In the genomic region with DNA sequence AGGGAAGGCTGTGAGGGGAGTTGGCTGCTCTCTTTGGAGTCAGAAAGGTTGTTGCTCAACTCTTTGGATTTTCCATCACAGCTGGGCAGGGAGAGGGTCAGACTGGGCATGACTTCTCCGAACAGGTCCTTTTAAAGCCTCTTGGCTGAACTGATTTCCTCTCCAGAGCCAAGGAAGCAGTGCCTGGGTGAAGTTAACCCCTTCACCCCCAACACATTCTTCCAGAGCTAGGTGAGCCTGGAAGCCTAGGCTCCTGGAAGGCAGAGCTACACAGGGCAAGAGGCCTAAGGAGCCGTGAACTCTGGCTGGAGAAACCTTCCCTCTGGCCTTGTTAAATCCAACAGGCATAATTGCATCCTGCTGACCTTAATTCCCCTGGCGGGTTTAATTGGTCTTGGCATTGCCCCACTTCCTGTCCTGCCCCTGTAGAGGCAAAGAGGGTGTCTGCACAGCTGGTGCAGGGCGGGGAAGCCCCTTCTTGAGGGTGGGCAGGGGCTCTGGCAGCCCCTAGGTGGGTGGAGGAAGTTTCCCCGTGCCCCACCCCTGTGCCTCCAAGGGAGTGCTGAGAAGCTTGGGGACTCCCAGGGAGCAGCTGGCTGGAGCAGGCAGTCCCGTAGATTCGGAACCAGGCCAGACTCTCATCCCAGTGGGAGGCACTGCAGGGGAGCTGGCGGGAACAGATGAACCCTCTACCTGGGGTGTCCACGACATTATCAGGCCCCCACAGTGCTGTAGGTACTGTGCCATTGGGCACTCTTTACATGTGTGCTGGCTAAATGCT, we compare ENCODE assay signal across 1 cellular context.
A peak's percentile ranks its signal among the peaks of the same experiment; 100 is the strongest.
TF ChIP-seq lines count a peak whose summit lies in the region.

No MANE protein-coding gene starts in this region.

TF ChIP-seq in H1, 55 proteins besides CTCF, POLR2A, EP300 and RAD21:
- TF ChIP-seq KDM5A (IDR thresholded peaks at IDR 0.05; ENCODE audit: low read length) (no peak), CREB1 (IDR thresholded peaks at IDR 0.05) (no peak), CBX8 (IDR thresholded peaks at IDR 0.05; ENCODE audit: borderline replicate concordance, low read depth, low read length) (no peak), TEAD4 (IDR thresholded peaks at IDR 0.05; ENCODE audit: low read depth, low read length) (0 out of 2 replicates have a peak, but pooled peaks have one; percentile 14), EZH2 (IDR thresholded peaks at IDR 0.05; ENCODE audit: low read depth, low read length, severe bottlenecking) (no peak), CEBPB (IDR thresholded peaks at IDR 0.05; ENCODE audit: low read depth, low read length) (0 out of 2 replicates have a peak, but pooled peaks have one; percentile 3)
- TF ChIP-seq, protein P1, sequence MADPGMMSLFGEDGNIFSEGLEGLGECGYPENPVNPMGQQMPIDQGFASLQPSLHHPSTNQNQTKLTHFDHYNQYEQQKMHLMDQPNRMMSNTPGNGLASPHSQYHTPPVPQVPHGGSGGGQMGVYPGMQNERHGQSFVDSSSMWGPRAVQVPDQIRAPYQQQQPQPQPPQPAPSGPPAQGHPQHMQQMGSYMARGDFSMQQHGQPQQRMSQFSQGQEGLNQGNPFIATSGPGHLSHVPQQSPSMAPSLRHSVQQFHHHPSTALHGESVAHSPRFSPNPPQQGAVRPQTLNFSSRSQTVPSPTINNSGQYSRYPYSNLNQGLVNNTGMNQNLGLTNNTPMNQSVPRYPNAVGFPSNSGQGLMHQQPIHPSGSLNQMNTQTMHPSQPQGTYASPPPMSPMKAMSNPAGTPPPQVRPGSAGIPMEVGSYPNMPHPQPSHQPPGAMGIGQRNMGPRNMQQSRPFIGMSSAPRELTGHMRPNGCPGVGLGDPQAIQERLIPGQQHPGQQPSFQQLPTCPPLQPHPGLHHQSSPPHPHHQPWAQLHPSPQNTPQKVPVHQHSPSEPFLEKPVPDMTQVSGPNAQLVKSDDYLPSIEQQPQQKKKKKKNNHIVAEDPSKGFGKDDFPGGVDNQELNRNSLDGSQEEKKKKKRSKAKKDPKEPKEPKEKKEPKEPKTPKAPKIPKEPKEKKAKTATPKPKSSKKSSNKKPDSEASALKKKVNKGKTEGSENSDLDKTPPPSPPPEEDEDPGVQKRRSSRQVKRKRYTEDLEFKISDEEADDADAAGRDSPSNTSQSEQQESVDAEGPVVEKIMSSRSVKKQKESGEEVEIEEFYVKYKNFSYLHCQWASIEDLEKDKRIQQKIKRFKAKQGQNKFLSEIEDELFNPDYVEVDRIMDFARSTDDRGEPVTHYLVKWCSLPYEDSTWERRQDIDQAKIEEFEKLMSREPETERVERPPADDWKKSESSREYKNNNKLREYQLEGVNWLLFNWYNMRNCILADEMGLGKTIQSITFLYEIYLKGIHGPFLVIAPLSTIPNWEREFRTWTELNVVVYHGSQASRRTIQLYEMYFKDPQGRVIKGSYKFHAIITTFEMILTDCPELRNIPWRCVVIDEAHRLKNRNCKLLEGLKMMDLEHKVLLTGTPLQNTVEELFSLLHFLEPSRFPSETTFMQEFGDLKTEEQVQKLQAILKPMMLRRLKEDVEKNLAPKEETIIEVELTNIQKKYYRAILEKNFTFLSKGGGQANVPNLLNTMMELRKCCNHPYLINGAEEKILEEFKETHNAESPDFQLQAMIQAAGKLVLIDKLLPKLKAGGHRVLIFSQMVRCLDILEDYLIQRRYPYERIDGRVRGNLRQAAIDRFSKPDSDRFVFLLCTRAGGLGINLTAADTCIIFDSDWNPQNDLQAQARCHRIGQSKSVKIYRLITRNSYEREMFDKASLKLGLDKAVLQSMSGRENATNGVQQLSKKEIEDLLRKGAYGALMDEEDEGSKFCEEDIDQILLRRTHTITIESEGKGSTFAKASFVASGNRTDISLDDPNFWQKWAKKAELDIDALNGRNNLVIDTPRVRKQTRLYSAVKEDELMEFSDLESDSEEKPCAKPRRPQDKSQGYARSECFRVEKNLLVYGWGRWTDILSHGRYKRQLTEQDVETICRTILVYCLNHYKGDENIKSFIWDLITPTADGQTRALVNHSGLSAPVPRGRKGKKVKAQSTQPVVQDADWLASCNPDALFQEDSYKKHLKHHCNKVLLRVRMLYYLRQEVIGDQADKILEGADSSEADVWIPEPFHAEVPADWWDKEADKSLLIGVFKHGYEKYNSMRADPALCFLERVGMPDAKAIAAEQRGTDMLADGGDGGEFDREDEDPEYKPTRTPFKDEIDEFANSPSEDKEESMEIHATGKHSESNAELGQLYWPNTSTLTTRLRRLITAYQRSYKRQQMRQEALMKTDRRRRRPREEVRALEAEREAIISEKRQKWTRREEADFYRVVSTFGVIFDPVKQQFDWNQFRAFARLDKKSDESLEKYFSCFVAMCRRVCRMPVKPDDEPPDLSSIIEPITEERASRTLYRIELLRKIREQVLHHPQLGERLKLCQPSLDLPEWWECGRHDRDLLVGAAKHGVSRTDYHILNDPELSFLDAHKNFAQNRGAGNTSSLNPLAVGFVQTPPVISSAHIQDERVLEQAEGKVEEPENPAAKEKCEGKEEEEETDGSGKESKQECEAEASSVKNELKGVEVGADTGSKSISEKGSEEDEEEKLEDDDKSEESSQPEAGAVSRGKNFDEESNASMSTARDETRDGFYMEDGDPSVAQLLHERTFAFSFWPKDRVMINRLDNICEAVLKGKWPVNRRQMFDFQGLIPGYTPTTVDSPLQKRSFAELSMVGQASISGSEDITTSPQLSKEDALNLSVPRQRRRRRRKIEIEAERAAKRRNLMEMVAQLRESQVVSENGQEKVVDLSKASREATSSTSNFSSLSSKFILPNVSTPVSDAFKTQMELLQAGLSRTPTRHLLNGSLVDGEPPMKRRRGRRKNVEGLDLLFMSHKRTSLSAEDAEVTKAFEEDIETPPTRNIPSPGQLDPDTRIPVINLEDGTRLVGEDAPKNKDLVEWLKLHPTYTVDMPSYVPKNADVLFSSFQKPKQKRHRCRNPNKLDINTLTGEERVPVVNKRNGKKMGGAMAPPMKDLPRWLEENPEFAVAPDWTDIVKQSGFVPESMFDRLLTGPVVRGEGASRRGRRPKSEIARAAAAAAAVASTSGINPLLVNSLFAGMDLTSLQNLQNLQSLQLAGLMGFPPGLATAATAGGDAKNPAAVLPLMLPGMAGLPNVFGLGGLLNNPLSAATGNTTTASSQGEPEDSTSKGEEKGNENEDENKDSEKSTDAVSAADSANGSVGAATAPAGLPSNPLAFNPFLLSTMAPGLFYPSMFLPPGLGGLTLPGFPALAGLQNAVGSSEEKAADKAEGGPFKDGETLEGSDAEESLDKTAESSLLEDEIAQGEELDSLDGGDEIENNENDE (IDR thresholded peaks at IDR 0.05; ENCODE audit: insufficient replicate concordance, low read length): no peak
